ENCODE assay signal across 28 cellular contexts in genomic region chr6:11992086-11992485, GRCh38. TPM values are rescaled to one million over a fixed set of nuclear protein-coding genes. Genes with fewer than 3 reads are reported as not detected.
A peak's percentile ranks its signal among the peaks of the same experiment; 100 is the strongest.
DNase-seq lines count a peak whose midpoint lies in the region; ATAC-seq, FAIRE-seq and TF ChIP-seq lines count a peak whose summit lies in the region.
"Had no signal": no experiment of that assay in that cellular context is flagged by ENCODE, and none has a peak within 500 bp of the region (broad histone marks: within the 10 kb centered on the region; RNA-seq: fewer than 3 reads in every experiment).

No MANE protein-coding gene starts in this region.

- in situ Hi-C loops in K562 (cut with MboI), result no loop called here

- TF ChIP-seq EP300 in K562 (IDR thresholded peaks at IDR 0.05; ENCODE audit: low read length), result no peak

- DNase-seq in NCI-H1105 (lab: John Stamatoyannopoulos, UW) (peak; percentile 8), NCI-H2081 (lab: John Stamatoyannopoulos, UW) (peak; percentile 22 to 77), NCI-H748 (lab: John Stamatoyannopoulos, UW; ENCODE audit: unreplicated experiment) (peak; percentile 66), K562 (ENCODE audit: extremely low read depth in 1 of 4, low spot score in 3 of 4) (no peak), HFFc6 (no peak), middle frontal gyrus (ENCODE audit: extremely low spot score, low spot score) (no peak), frontal cortex (ENCODE audit: low spot score in 2 of 2) (no peak)
- DNase-seq: AML-193; CD4-positive, alpha-beta T cell; GM23248; H9; KBM-7; MV-4-11; NCI-H1436; NCI-H2029; NCI-H446; NCI-H524 treated with DMSO at 0.1 percent for 48 hours; PC-9; SJCRH30; T-helper 17 cell had no signal

- H3K79me2 ChIP-seq in K562 (ENCODE audit: control insufficient read depth, insufficient read depth, low read length), result no peaks in the 10 kb centered on the region

- no peak overlapping the region for H3K4me2 ChIP-seq in K562 (ENCODE audit: insufficient read depth, low read length)
- H3K4me2 ChIP-seq: A549; BLaER1 treated with 17β-estradiol and CSF1 and Interleukin-3, amounts not matched to agents 10 nM and 100 nM; PC-9 had no signal

- H3K9me3 Mint-ChIP-seq in HFFc6, result no peaks in the 10 kb centered on the region
- H3K9me3 Mint-ChIP-seq: CD4-positive, alpha-beta T cell; H9 had no signal

- no peaks in the 10 kb centered on the region for H3K27me3 Mint-ChIP-seq in HFFc6 (ENCODE audit: insufficient read depth)
- H3K27me3 Mint-ChIP-seq: CD4-positive, alpha-beta T cell had no signal

- H3K4me3 Mint-ChIP-seq in HFFc6, result no peak overlapping the region
- H3K4me3 Mint-ChIP-seq: CD4-positive, alpha-beta T cell; H9; T-helper 17 cell had no signal

- FAIRE-seq in K562 (lab: Jason Lieb, UNC), result no peak
- FAIRE-seq in frontal cortex (lab: Jason Lieb, UNC), result no peak
- FAIRE-seq: A549, D721Med, GM19239, HTR-8/SVneo had no signal

- no peaks in the 10 kb centered on the region for H4K20me1 ChIP-seq in K562 (replicated peaks; ENCODE audit: control insufficient read depth, insufficient read depth, low read length)
- H4K20me1 ChIP-seq: BLaER1 treated with 17β-estradiol and CSF1 and Interleukin-3, amounts not matched to agents 10 nM and 100 nM had no signal

- peaks cover 5% of the 10 kb centered on the region; the same call in 1 of the 2 replicates for H3K36me3 Mint-ChIP-seq in HFFc6 (ENCODE audit: low read depth)

- WGBS in K562 (ENCODE audit: insufficient coverage, low coverage, missing lambda C conversion rate), result 93% methylated on average over 2 of the region's 2 CpGs

- intact Hi-C loops in K562 (cut with micrococcal nuclease), result no loop called here

- TF ChIP-seq POLR2A in K562 (conservative IDR thresholded peaks at IDR 0.05), result no peak

- no peak for ATAC-seq in K562
- ATAC-seq in GM21723 (IDR thresholded peaks at IDR 0.05; ENCODE audit: unreplicated experiment), result no peak
- ATAC-seq: A549, Right ventricle myocardium inferior, SK-N-SH treated with all-trans-retinoic acid at 6 μM for 48 hours, T-helper 17 cell had no signal

- H3K27ac ChIP-seq in K562 (ENCODE audit: extremely low read depth, low read depth, low read length), result no peak overlapping the region
- H3K27ac ChIP-seq: A549; BLaER1 treated with 17β-estradiol and CSF1 and Interleukin-3, amounts not matched to agents 10 nM and 100 nM; GM23248; PC-9; SJCRH30 had no signal

- TF ChIP-seq CTCF in K562 (IDR thresholded peaks at IDR 0.05 in 2 of 3, conservative IDR thresholded peaks at IDR 0.05 in 1 of 3; ENCODE audit: insufficient read depth in 2 of 3, low read depth in 1 of 3, low read length in 3 of 3) (no peak), HFFc6 (IDR thresholded peaks at IDR 0.05) (no peak)

- H3K36me3 ChIP-seq in K562 (ENCODE audit: control insufficient read depth, insufficient read depth, low read length), result no peaks in the 10 kb centered on the region
- H3K36me3 ChIP-seq: BLaER1 treated with 17β-estradiol and CSF1 and Interleukin-3, amounts not matched to agents 10 nM and 100 nM; SJCRH30 had no signal

- no peak overlapping the region for H3K9ac ChIP-seq in K562 (ENCODE audit: insufficient read depth in 1 of 2, low read depth in 2 of 2, low read length in 2 of 2)
- H3K9ac ChIP-seq: BLaER1 treated with 17β-estradiol and CSF1 and Interleukin-3, amounts not matched to agents 10 nM and 100 nM; GM23248 had no signal

- POLR2A ChIA-PET in K562 (lab: Yijun Ruan, JAX), result interaction anchor here (0.6 to 1.4 kb wide), 3 partner anchors 9 to 779 kb away, joined by 3 to 6 read pairs (median 3); no protein-coding TSS in a partner anchor

- peak overlapping the region; percentile 23; the same call in 1 of the 2 replicates for H2AFZ ChIP-seq in K562 (ENCODE audit: low read depth, low read length)
- H2AFZ ChIP-seq: GM23248, PC-9 had no signal

- H3K4me1 Mint-ChIP-seq in HFFc6 (ENCODE audit: low read depth), result peaks cover 22% of the 10 kb centered on the region

- H3K4me1 ChIP-seq in K562 (replicated peaks in 1 of 2; ENCODE audit: control insufficient read depth in 2 of 2, insufficient read depth in 2 of 2, low read length in 2 of 2), result peaks cover 0 to 5% of the 10 kb centered on the region in 2 experiments; a peak in 3 of 5 replicates
- H3K4me1 ChIP-seq: A549, SJCRH30 had no signal

- no TSS peak for BruUV-seq in K562 (replicated peaks; lab: Mats Ljungman, UMichigan)

- H3K27me3 ChIP-seq in K562 (ENCODE audit: control insufficient read depth in 2 of 2, insufficient read depth in 2 of 2, low read length in 2 of 2), result no peaks in the 10 kb centered on the region
- H3K27me3 ChIP-seq: BLaER1 treated with 17β-estradiol and CSF1 and Interleukin-3, amounts not matched to agents 10 nM and 100 nM; SJCRH30 had no signal

- no peak for TF ChIP-seq RAD21 in K562 (CRISPR knock-in tag; conservative IDR thresholded peaks at IDR 0.05 in 1 of 2, IDR thresholded peaks at IDR 0.05 in 1 of 2)

- no peak overlapping the region for H3K27ac Mint-ChIP-seq in HFFc6
- H3K27ac Mint-ChIP-seq: CD4-positive, alpha-beta T cell; H9; T-helper 17 cell had no signal

- H3K9me1 ChIP-seq in K562 (ENCODE audit: control insufficient read depth, insufficient read depth, low read length), result no peaks in the 10 kb centered on the region

- H3K9me3 ChIP-seq in K562 (replicated peaks; ENCODE audit: control insufficient read depth, insufficient read depth, low read depth, low read length), result no peaks in the 10 kb centered on the region
- H3K9me3 ChIP-seq: A549; BLaER1 treated with 17β-estradiol and CSF1 and Interleukin-3, amounts not matched to agents 10 nM and 100 nM; SJCRH30 had no signal

- no peak overlapping the region for H3K4me3 ChIP-seq in K562
- H3K4me3 ChIP-seq: A549; BLaER1 treated with 17β-estradiol and CSF1 and Interleukin-3, amounts not matched to agents 10 nM and 100 nM; GM23248; PC-9; SJCRH30 had no signal

- CTCF ChIA-PET in K562 (lab: Yijun Ruan, JAX; ENCODE audit: low intra/inter-chr PET ratio), result no interaction called here

TF ChIP-seq in K562, 482 proteins besides CTCF, POLR2A, EP300 and RAD21 (continues in another document):
- TF ChIP-seq, protein P1, sequence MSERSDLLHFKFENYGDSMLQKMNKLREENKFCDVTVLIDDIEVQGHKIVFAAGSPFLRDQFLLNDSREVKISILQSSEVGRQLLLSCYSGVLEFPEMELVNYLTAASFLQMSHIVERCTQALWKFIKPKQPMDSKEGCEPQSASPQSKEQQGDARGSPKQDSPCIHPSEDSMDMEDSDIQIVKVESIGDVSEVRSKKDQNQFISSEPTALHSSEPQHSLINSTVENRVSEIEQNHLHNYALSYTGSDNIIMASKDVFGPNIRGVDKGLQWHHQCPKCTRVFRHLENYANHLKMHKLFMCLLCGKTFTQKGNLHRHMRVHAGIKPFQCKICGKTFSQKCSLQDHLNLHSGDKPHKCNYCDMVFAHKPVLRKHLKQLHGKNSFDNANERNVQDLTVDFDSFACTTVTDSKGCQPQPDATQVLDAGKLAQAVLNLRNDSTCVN (CRISPR knock-in tag; IDR thresholded peaks at IDR 0.05), result no peak
- TF ChIP-seq, protein P2, sequence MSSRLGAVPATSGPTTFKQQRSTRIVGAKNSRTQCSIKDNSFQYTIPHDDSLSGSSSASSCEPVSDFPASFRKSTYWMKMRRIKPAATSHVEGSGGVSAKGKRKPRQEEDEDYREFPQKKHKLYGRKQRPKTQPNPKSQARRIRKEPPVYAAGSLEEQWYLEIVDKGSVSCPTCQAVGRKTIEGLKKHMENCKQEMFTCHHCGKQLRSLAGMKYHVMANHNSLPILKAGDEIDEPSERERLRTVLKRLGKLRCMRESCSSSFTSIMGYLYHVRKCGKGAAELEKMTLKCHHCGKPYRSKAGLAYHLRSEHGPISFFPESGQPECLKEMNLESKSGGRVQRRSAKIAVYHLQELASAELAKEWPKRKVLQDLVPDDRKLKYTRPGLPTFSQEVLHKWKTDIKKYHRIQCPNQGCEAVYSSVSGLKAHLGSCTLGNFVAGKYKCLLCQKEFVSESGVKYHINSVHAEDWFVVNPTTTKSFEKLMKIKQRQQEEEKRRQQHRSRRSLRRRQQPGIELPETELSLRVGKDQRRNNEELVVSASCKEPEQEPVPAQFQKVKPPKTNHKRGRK (tag; IDR thresholded peaks at IDR 0.05), result no peak
- TF ChIP-seq ZNF197 (CRISPR knock-in tag; IDR thresholded peaks at IDR 0.05; ENCODE audit: low read depth) (no peak), PHTF2 (CRISPR knock-in tag; IDR thresholded peaks at IDR 0.05) (no peak)

RNA-seq across cellular contexts. Expression of gene HIVEP1, which starts 20.0 kb away (rescaled TPM):
- total RNA-seq in K562 (2011; cell fraction: chromatin; rRNA removed; ENCODE audit: low replicate concordance), result 53.0 and 162 TPM in 2 replicates
- 38.2 and 56.5 TPM in 2 replicates for total RNA-seq in K562 (2011; cell fraction: nucleolus; rRNA removed)
- 82.4 and 142 TPM in 2 replicates for total RNA-seq in K562 (2011; cell fraction: nucleoplasm; rRNA removed)
- total RNA-seq in K562 (2014; rRNA removed), result 19.3 and 21.7 TPM in 2 replicates
- 33.3 and 37.1 TPM in 2 replicates for total RNA-seq in K562 (2014; rRNA removed; fragmentation: Illumina TruSeq; extraction: Trizol)
- total RNA-seq in K562 (2015; rRNA removed; fragmentation: Illumina TruSeq; extraction: Trizol), result 29.3 and 30.4 TPM in 2 replicates
- total RNA-seq in K562 (2021), result 25.8 and 28.8 TPM in 2 replicates
- 16.9 and 18.2 TPM in 2 replicates for polyA plus RNA-seq in K562 (2011; rRNA removed)
- 19.3 and 22.5 TPM in 2 replicates for polyA plus RNA-seq in K562 (2011; cell fraction: cytosol; rRNA removed)
- polyA plus RNA-seq in K562 (2011; cell fraction: nucleus; rRNA removed), result 35.9 and 42.5 TPM in 2 replicates
- polyA plus RNA-seq in K562 (2012), result 11.0 and 12.9 TPM in 2 replicates
- polyA plus RNA-seq in K562 (2014; fragmentation: Illumina TruSeq; extraction: Trizol), result 20.9 and 24.9 TPM in 2 replicates
- polyA plus RNA-seq in K562 (2014; fragmentation: Nextera tagmentation; extraction: Ambion mirVana), result 1 to 10 TPM; 6.0 to 6.2 TPM
- polyA plus RNA-seq in K562 (2014; rRNA removed), result 14.6 and 18.4 TPM in 2 replicates
- polyA minus RNA-seq in K562 (2011; rRNA and poly(A)+ RNA removed), result 64.9 and 75.2 TPM in 2 replicates
- polyA minus RNA-seq in K562 (2011; cell fraction: cytosol; rRNA and poly(A)+ RNA removed), result 21.6 and 23.0 TPM in 2 replicates
- 68.8 and 114 TPM in 2 replicates for polyA minus RNA-seq in K562 (2011; cell fraction: nucleus; rRNA and poly(A)+ RNA removed)
- total RNA-seq in HFFc6 (2021; fragmentation: NEBNext Ultra II Directional; extraction: Animal tissue kit (Norgen Biotek cat#: 25700)), result 10 to 100 TPM; 10.3 to 19.9 (median 11.8) TPM
- 13.0 TPM for total RNA-seq in frontal cortex

Comparison
In these comparisons a context has a peak if more than half of its experiments do, and no peak if none do; other contexts are left out.
1. DNase-seq: peak in NCI-H1105 (single experiment), NCI-H2081 (2 of 2) and NCI-H748 (single experiment); none in K562 (0 of 4), HFFc6 (single experiment), middle frontal gyrus (single experiment) and frontal cortex (0 of 2).